ENCODE assay signal across 8 cellular contexts in genomic region chr9:137255448-137256114, GRCh38. TPM values are rescaled to one million over a fixed set of nuclear protein-coding genes. Genes with fewer than 3 reads are reported as not detected.
DNase-seq lines count a peak whose midpoint lies in the region; ATAC-seq, FAIRE-seq and TF ChIP-seq lines count a peak whose summit lies in the region.

No MANE protein-coding gene starts in this region.

- H3K27ac ChIP-seq in C4-2B (peak overlapping the region; percentile 90), K562 (ENCODE audit: extremely low read depth, low read depth, low read length) (peak overlapping the region; percentile 82), subcutaneous abdominal adipose tissue (ENCODE audit: low read depth, low read length) (peak overlapping the region; percentile 54)

- no peak for TF ChIP-seq POLR2A in K562 (conservative IDR thresholded peaks at IDR 0.05)

- H3K9me1 ChIP-seq in K562 (ENCODE audit: control insufficient read depth, insufficient read depth, low read length): no peaks in the 10 kb centered on the region

- H3K36me3 ChIP-seq in Loucy (ENCODE audit: insufficient read depth, low read length) (no peaks in the 10 kb centered on the region), K562 (ENCODE audit: control insufficient read depth, insufficient read depth, low read length) (peaks cover 31% of the 10 kb centered on the region), subcutaneous abdominal adipose tissue (ENCODE audit: control insufficient read depth in 5 of 5, insufficient read depth in 5 of 5, low read length in 5 of 5) (peaks cover 0 to 19% (median 17%) of the 10 kb centered on the region in 5 donors)

- BruUV-seq in K562 (replicated peaks; lab: Mats Ljungman, UMichigan): no TSS peak

- ATAC-seq in GM19395 (IDR thresholded peaks at IDR 0.05; ENCODE audit: unreplicated experiment): peak; percentile 38
- peak; percentile 51 for ATAC-seq in K562

- peaks cover 34% of the 10 kb centered on the region for H3K4me1 ChIP-seq in Loucy (ENCODE audit: insufficient read depth, low read length, poor library complexity, severe bottlenecking)
- peaks cover 13 to 63% of the 10 kb centered on the region in 2 experiments for H3K4me1 ChIP-seq in K562 (replicated peaks in 1 of 2; ENCODE audit: control insufficient read depth in 2 of 2, insufficient read depth in 2 of 2, low read length in 2 of 2)
- H3K4me1 ChIP-seq in subcutaneous abdominal adipose tissue (ENCODE audit: control insufficient read depth in 5 of 5, insufficient read depth in 5 of 5, low read length in 5 of 5): peaks cover 7 to 37% (median 32%) of the 10 kb centered on the region in 5 donors

- H4K20me1 ChIP-seq in Loucy (ENCODE audit: insufficient read depth, low read length, poor library complexity, severe bottlenecking): peaks cover 18% of the 10 kb centered on the region
- no peaks in the 10 kb centered on the region; the same call in 1 of the 2 replicates for H4K20me1 ChIP-seq in K562 (replicated peaks; ENCODE audit: control insufficient read depth, insufficient read depth, low read length)

- no peak for FAIRE-seq in K562 (lab: Jason Lieb, UNC)

- peaks cover 40% of the 10 kb centered on the region for H3K79me2 ChIP-seq in Loucy (ENCODE audit: insufficient read depth, low read length)
- H3K79me2 ChIP-seq in K562 (ENCODE audit: control insufficient read depth, insufficient read depth, low read length): peaks cover 39% of the 10 kb centered on the region

- peak overlapping the region; percentile 91 for H3K4me3 ChIP-seq in Loucy (ENCODE audit: low read length, poor library complexity, severe bottlenecking)
- peak overlapping the region; percentile 100 for H3K4me3 ChIP-seq in K562
- H3K4me3 ChIP-seq in subcutaneous abdominal adipose tissue (ENCODE audit: low read depth in 1 of 5, low read length in 5 of 5): peak overlapping the region; percentile 81 to 98 (median 91)

- in situ Hi-C loops in K562 (cut with MboI): no loop called here

- peak overlapping the region; percentile 88 for H3K9ac ChIP-seq in Loucy (ENCODE audit: low read depth, low read length, poor library complexity, severe bottlenecking)
- H3K9ac ChIP-seq in K562 (ENCODE audit: insufficient read depth in 1 of 2, low read depth in 2 of 2, low read length in 2 of 2): peak overlapping the region; percentile 90 to 95
- H3K9ac ChIP-seq in subcutaneous abdominal adipose tissue (ENCODE audit: low read length in 5 of 5): peak overlapping the region; percentile 28 to 94 (median 83)

- DNase-seq in K562 (ENCODE audit: extremely low read depth in 1 of 4, low spot score in 3 of 4): peak in 2 of 4 experiments; percentile 11 to 66
- DNase-seq in kidney tubule cell (ENCODE audit: low spot score): peak; percentile 58
- no peak for DNase-seq in NCI-H128 (lab: John Stamatoyannopoulos, UW; ENCODE audit: unreplicated experiment)
- DNase-seq in iPS-NIHi11 (ENCODE audit: low spot score): no peak

- no peak for TF ChIP-seq RAD21 in K562 (CRISPR knock-in tag; conservative IDR thresholded peaks at IDR 0.05 in 1 of 2, IDR thresholded peaks at IDR 0.05 in 1 of 2)

- no peak for TF ChIP-seq EP300 in K562 (IDR thresholded peaks at IDR 0.05; ENCODE audit: low read length)

- CTCF ChIA-PET in K562 (lab: Yijun Ruan, JAX; ENCODE audit: low intra/inter-chr PET ratio): interaction anchor here (1.1 kb wide), 1 partner anchor 19 kb away, joined by 3 read pairs; no protein-coding TSS in a partner anchor

- H3K27me3 ChIP-seq in Loucy (ENCODE audit: insufficient read depth, low read length, poor library complexity, severe bottlenecking) (peaks cover 4% of the 10 kb centered on the region), K562 (ENCODE audit: control insufficient read depth in 2 of 2, insufficient read depth in 2 of 2, low read length in 2 of 2) (no peaks in the 10 kb centered on the region), subcutaneous abdominal adipose tissue (ENCODE audit: control insufficient read depth in 5 of 5, insufficient read depth in 4 of 5, low read length in 5 of 5) (no peaks in the 10 kb centered on the region)

- no peaks in the 10 kb centered on the region for H3F3A ChIP-seq in Loucy (ENCODE audit: low read depth)

- H2AFZ ChIP-seq in Loucy (ENCODE audit: low read length) (peak overlapping the region; percentile 71; the same call in 1 of the 2 replicates), K562 (ENCODE audit: low read depth, low read length) (peak overlapping the region; percentile 79)

- H3K4me2 ChIP-seq in Loucy (ENCODE audit: low read depth, low read length, poor library complexity, severe bottlenecking) (peak overlapping the region; percentile 78), K562 (ENCODE audit: insufficient read depth, low read length) (peak overlapping the region; percentile 97)

- no peaks in the 10 kb centered on the region for H3K9me2 ChIP-seq in Loucy (replicated peaks; ENCODE audit: low read depth, low read length)

- 1% methylated on average over 36 of the region's 51 CpGs for WGBS in K562 (ENCODE audit: insufficient coverage, low coverage, missing lambda C conversion rate)

- H3K9me3 ChIP-seq in Loucy (ENCODE audit: insufficient read depth, low read depth, low read length): no peaks in the 10 kb centered on the region
- H3K9me3 ChIP-seq in K562 (replicated peaks; ENCODE audit: control insufficient read depth, insufficient read depth, low read depth, low read length): no peaks in the 10 kb centered on the region
- H3K9me3 ChIP-seq in subcutaneous abdominal adipose tissue (ENCODE audit: control insufficient read depth in 5 of 5, low read length in 5 of 5): no peaks in the 10 kb centered on the region

- no peak for TF ChIP-seq CTCF in C4-2B (conservative IDR thresholded peaks at IDR 0.05)
- no peak for TF ChIP-seq CTCF in Loucy (conservative IDR thresholded peaks at IDR 0.05; ENCODE audit: low read length)
- TF ChIP-seq CTCF in K562 (IDR thresholded peaks at IDR 0.05 in 2 of 3, conservative IDR thresholded peaks at IDR 0.05 in 1 of 3; ENCODE audit: insufficient read depth in 2 of 3, low read depth in 1 of 3, low read length in 3 of 3): no peak

- POLR2A ChIA-PET in K562 (lab: Yijun Ruan, JAX): interaction anchor here (0.8 to 8.3 kb wide), 3 partner anchors 13 to 57 kb away, joined by 3 to 221 read pairs (median 4); partner anchors contain the start of gene TUBB4B

- intact Hi-C loops in K562 (cut with micrococcal nuclease): loop anchor here (2.0 kb wide), 2 partner anchors 15 to 21 kb away; partner anchors contain the start of genes TOR4A and TUBB4B

RNA-seq across cellular contexts. Expression of gene NELFB, which starts 0.5 kb away (rescaled TPM):
- 20.6 and 61.7 TPM in 2 replicates for total RNA-seq in K562 (2011; cell fraction: chromatin; rRNA removed; ENCODE audit: low replicate concordance)
- 48.5 and 57.8 TPM in 2 replicates for total RNA-seq in K562 (2011; cell fraction: nucleolus; rRNA removed)
- total RNA-seq in K562 (2011; cell fraction: nucleoplasm; rRNA removed): 24.1 and 26.4 TPM in 2 replicates
- total RNA-seq in K562 (2014; rRNA removed) (50.0 and 57.8 TPM in 2 replicates), K562 (2014; rRNA removed; fragmentation: Illumina TruSeq; extraction: Trizol) (13.8 and 17.6 TPM in 2 replicates), K562 (2015; rRNA removed; fragmentation: Illumina TruSeq; extraction: Trizol) (29.7 and 30.5 TPM in 2 replicates), K562 (2021) (81.2 and 84.0 TPM in 2 replicates)
- polyA plus RNA-seq in K562 (2011; rRNA removed) (38.3 and 49.6 TPM in 2 replicates), K562 (2014; fragmentation: Illumina TruSeq; extraction: Trizol) (28.4 and 52.9 TPM in 2 replicates), K562 (2014; fragmentation: Nextera tagmentation; extraction: Ambion mirVana) (under 1 TPM; 0.24 to 0.49 TPM), K562 (2014; rRNA removed) (56.2 and 57.1 TPM in 2 replicates)
- 51.9 and 81.6 TPM in 2 replicates for polyA plus RNA-seq in K562 (2011; cell fraction: cytosol; rRNA removed)
- polyA plus RNA-seq in K562 (2011; cell fraction: nucleus; rRNA removed): 55.4 and 66.0 TPM in 2 replicates
- 61.8 and 81.8 TPM in 2 replicates for polyA plus RNA-seq in K562 (2012)
- 22.0 and 33.8 TPM in 2 replicates for polyA minus RNA-seq in K562 (2011; rRNA and poly(A)+ RNA removed)
- polyA minus RNA-seq in K562 (2011; cell fraction: cytosol; rRNA and poly(A)+ RNA removed): 41.6 and 47.4 TPM in 2 replicates
- 11.4 and 18.9 TPM in 2 replicates for polyA minus RNA-seq in K562 (2011; cell fraction: nucleus; rRNA and poly(A)+ RNA removed)

RNA-seq across cellular contexts. Expression of gene STPG3, which starts 4.5 kb away (rescaled TPM):
- total RNA-seq in K562 (2011; cell fraction: chromatin; rRNA removed; ENCODE audit: low replicate concordance): not detected in 2 replicates
- total RNA-seq in K562 (2011; cell fraction: nucleolus; rRNA removed): not detected in 2 replicates
- total RNA-seq in K562 (2011; cell fraction: nucleoplasm; rRNA removed): not detected in 2 replicates
- total RNA-seq in K562 (2014; rRNA removed) (not detected in 2 replicates), K562 (2014; rRNA removed; fragmentation: Illumina TruSeq; extraction: Trizol) (not detected in 2 replicates), K562 (2015; rRNA removed; fragmentation: Illumina TruSeq; extraction: Trizol) (not detected in 2 replicates), K562 (2021) (not detected in 2 replicates)
- polyA plus RNA-seq in K562 (2011; rRNA removed) (not detected in 2 replicates), K562 (2014; fragmentation: Illumina TruSeq; extraction: Trizol) (not detected in 2 replicates), K562 (2014; fragmentation: Nextera tagmentation; extraction: Ambion mirVana) (not detected), K562 (2014; rRNA removed) (not detected in 2 replicates)
- polyA plus RNA-seq in K562 (2011; cell fraction: cytosol; rRNA removed): not detected in 2 replicates
- not detected in 2 replicates for polyA plus RNA-seq in K562 (2011; cell fraction: nucleus; rRNA removed)
- polyA plus RNA-seq in K562 (2012): 1.4 TPM in 2 replicates
- polyA minus RNA-seq in K562 (2011; rRNA and poly(A)+ RNA removed): not detected in 2 replicates
- polyA minus RNA-seq in K562 (2011; cell fraction: cytosol; rRNA and poly(A)+ RNA removed): not detected in 2 replicates
- 0.44 TPM in 1 of 2 replicates, not detected in the other for polyA minus RNA-seq in K562 (2011; cell fraction: nucleus; rRNA and poly(A)+ RNA removed)

RNA-seq across cellular contexts. Expression of gene TUBB4B, which starts 14.5 kb away (rescaled TPM):
- 122 and 317 TPM in 2 replicates for total RNA-seq in K562 (2011; cell fraction: chromatin; rRNA removed; ENCODE audit: low replicate concordance)
- total RNA-seq in K562 (2011; cell fraction: nucleolus; rRNA removed): 269 and 300 TPM in 2 replicates
- 142 and 195 TPM in 2 replicates for total RNA-seq in K562 (2011; cell fraction: nucleoplasm; rRNA removed)
- total RNA-seq in K562 (2014; rRNA removed) (264 and 325 TPM in 2 replicates), K562 (2014; rRNA removed; fragmentation: Illumina TruSeq; extraction: Trizol) (86.3 and 117 TPM in 2 replicates), K562 (2015; rRNA removed; fragmentation: Illumina TruSeq; extraction: Trizol) (287 and 291 TPM in 2 replicates), K562 (2021) (425 and 437 TPM in 2 replicates)
- polyA plus RNA-seq in K562 (2011; rRNA removed) (268 and 271 TPM in 2 replicates), K562 (2014; fragmentation: Illumina TruSeq; extraction: Trizol) (393 and 490 TPM in 2 replicates), K562 (2014; fragmentation: Nextera tagmentation; extraction: Ambion mirVana) (10 to 100 TPM; 24.1 to 51.3 TPM), K562 (2014; rRNA removed) (426 and 443 TPM in 2 replicates)
- polyA plus RNA-seq in K562 (2011; cell fraction: cytosol; rRNA removed): 337 and 660 TPM in 2 replicates
- polyA plus RNA-seq in K562 (2011; cell fraction: nucleus; rRNA removed): 333 and 371 TPM in 2 replicates
- polyA plus RNA-seq in K562 (2012): 429 and 432 TPM in 2 replicates
- 130 and 204 TPM in 2 replicates for polyA minus RNA-seq in K562 (2011; rRNA and poly(A)+ RNA removed)
- polyA minus RNA-seq in K562 (2011; cell fraction: cytosol; rRNA and poly(A)+ RNA removed): 222 and 247 TPM in 2 replicates
- polyA minus RNA-seq in K562 (2011; cell fraction: nucleus; rRNA and poly(A)+ RNA removed): 108 and 161 TPM in 2 replicates

RNA-seq across cellular contexts. Expression of gene TOR4A, which starts 21.9 kb away (rescaled TPM):
- 16.4 and 68.0 TPM in 2 replicates for total RNA-seq in K562 (2011; cell fraction: chromatin; rRNA removed; ENCODE audit: low replicate concordance)
- total RNA-seq in K562 (2011; cell fraction: nucleolus; rRNA removed): 100 and 103 TPM in 2 replicates
- 32.4 and 39.2 TPM in 2 replicates for total RNA-seq in K562 (2011; cell fraction: nucleoplasm; rRNA removed)
- total RNA-seq in K562 (2014; rRNA removed) (38.5 and 46.9 TPM in 2 replicates), K562 (2014; rRNA removed; fragmentation: Illumina TruSeq; extraction: Trizol) (3.4 and 4.6 TPM in 2 replicates), K562 (2015; rRNA removed; fragmentation: Illumina TruSeq; extraction: Trizol) (14.8 and 16.4 TPM in 2 replicates), K562 (2021) (45.8 and 49.2 TPM in 2 replicates)
- polyA plus RNA-seq in K562 (2011; rRNA removed) (8.6 and 13.0 TPM in 2 replicates), K562 (2014; fragmentation: Illumina TruSeq; extraction: Trizol) (8.8 and 14.8 TPM in 2 replicates), K562 (2014; fragmentation: Nextera tagmentation; extraction: Ambion mirVana) (1 to 10 TPM; 3.9 to 7.0 TPM), K562 (2014; rRNA removed) (23.9 and 27.3 TPM in 2 replicates)
- 18.4 and 58.5 TPM in 2 replicates for polyA plus RNA-seq in K562 (2011; cell fraction: cytosol; rRNA removed)
- polyA plus RNA-seq in K562 (2011; cell fraction: nucleus; rRNA removed): 14.8 and 30.5 TPM in 2 replicates
- 20.5 and 29.0 TPM in 2 replicates for polyA plus RNA-seq in K562 (2012)
- 2.8 and 4.9 TPM in 2 replicates for polyA minus RNA-seq in K562 (2011; rRNA and poly(A)+ RNA removed)
- 27.4 and 32.4 TPM in 2 replicates for polyA minus RNA-seq in K562 (2011; cell fraction: cytosol; rRNA and poly(A)+ RNA removed)
- polyA minus RNA-seq in K562 (2011; cell fraction: nucleus; rRNA and poly(A)+ RNA removed): 13.6 and 14.0 TPM in 2 replicates

RNA-seq across cellular contexts. Expression of gene SLC34A3, which starts 24.9 kb away (rescaled TPM):
- total RNA-seq in K562 (2011; cell fraction: chromatin; rRNA removed; ENCODE audit: low replicate concordance): not detected in 2 replicates
- not detected in 2 replicates for total RNA-seq in K562 (2011; cell fraction: nucleolus; rRNA removed)
- total RNA-seq in K562 (2011; cell fraction: nucleoplasm; rRNA removed): not detected in 2 replicates
- not detected in 2 replicates for total RNA-seq in K562 (2014; rRNA removed)
- total RNA-seq in K562 (2014; rRNA removed; fragmentation: Illumina TruSeq; extraction: Trizol): not detected in 2 replicates
- not detected in 2 replicates for total RNA-seq in K562 (2015; rRNA removed; fragmentation: Illumina TruSeq; extraction: Trizol)
- not detected in 2 replicates for total RNA-seq in K562 (2021)
- not detected in 2 replicates for polyA plus RNA-seq in K562 (2011; rRNA removed)
- polyA plus RNA-seq in K562 (2011; cell fraction: cytosol; rRNA removed): 0.03 TPM in 1 of 2 replicates, not detected in the other
- not detected in 2 replicates for polyA plus RNA-seq in K562 (2011; cell fraction: nucleus; rRNA removed)
- polyA plus RNA-seq in K562 (2012): 0.09 and 0.21 TPM in 2 replicates
- polyA plus RNA-seq in K562 (2014; fragmentation: Illumina TruSeq; extraction: Trizol): not detected in 2 replicates
- not detected for polyA plus RNA-seq in K562 (2014; fragmentation: Nextera tagmentation; extraction: Ambion mirVana)
- not detected in 2 replicates for polyA plus RNA-seq in K562 (2014; rRNA removed)
- not detected in 2 replicates for polyA minus RNA-seq in K562 (2011; rRNA and poly(A)+ RNA removed)
- polyA minus RNA-seq in K562 (2011; cell fraction: cytosol; rRNA and poly(A)+ RNA removed): not detected in 2 replicates
- polyA minus RNA-seq in K562 (2011; cell fraction: nucleus; rRNA and poly(A)+ RNA removed): not detected in 2 replicates
